ENCODE assay signal across 11 cellular contexts in the genomic region with DNA sequence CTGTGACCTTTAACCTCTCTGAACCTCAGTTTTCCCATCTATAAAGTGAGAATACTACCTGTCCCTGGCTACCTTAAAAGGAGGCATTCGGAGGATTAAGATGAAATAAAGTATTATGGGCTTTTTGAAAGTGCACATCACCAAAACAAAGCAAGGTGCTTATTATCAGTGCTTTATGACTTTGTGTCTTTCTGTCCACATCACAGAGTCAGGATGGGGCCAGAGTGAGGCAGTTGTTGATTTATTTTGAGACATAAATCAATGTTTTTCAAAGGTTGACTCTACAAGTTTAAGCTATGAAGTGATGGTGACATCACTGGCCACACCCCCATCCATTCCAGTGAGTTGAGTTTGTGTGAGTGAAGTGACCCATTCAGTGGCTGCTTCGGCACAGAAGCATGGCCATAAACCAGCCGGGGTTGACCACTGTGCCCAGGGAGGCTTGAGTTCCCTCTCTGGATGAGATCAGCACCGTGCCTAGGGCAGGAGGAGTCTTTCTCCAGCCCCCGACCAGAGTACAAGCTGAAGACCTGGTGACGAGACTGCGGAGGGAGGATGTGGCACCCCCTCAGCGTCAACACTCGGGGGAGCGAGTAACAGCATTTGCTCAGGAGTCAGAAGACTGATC.
DNase-seq lines count a peak whose midpoint lies in the region; ATAC-seq and TF ChIP-seq lines count a peak whose summit lies in the region.
"Had no signal": no experiment of that assay in that cellular context is flagged by ENCODE, and none has a peak within 500 bp of the region (broad histone marks: within the 10 kb centered on the region; RNA-seq: fewer than 3 reads in every experiment).

No MANE protein-coding gene starts in this region.

- DNase-seq in epithelial cell of proximal tubule (ENCODE audit: low read depth) (peak; percentile 96), mucosa of gallbladder (ENCODE audit: low spot score) (peak; percentile 67), uterus (peak; percentile 74 to 92), A673 (ENCODE audit: low spot score) (no peak)
- DNase-seq: activated CD4-positive, alpha-beta T cell treated with anti-CD3 and anti-CD28 coated beads, Interleukin-2, amount 50 U/mL, for 4 hours; amygdala; MM.1S; OCI-M1 had no signal

- H3K4me3 ChIP-seq in epithelial cell of proximal tubule (ENCODE audit: low read depth, low read length) (no peak overlapping the region), uterus (no peak overlapping the region), A673 (ENCODE audit: low read depth, low read length, poor library complexity, severe bottlenecking) (no peak overlapping the region)

- H3K27ac ChIP-seq in uterus = peak overlapping the region; percentile 89 to 92
- no peak overlapping the region for H3K27ac ChIP-seq in A673 (ENCODE audit: low read depth, low read length, poor library complexity, severe bottlenecking)

- H3K27me3 ChIP-seq in uterus (no peaks in the 10 kb centered on the region), A673 (replicated peaks; ENCODE audit: insufficient read depth, low read depth, low read length, poor library complexity) (no peaks in the 10 kb centered on the region)

- H3K36me3 ChIP-seq in uterus = no peaks in the 10 kb centered on the region
- no peaks in the 10 kb centered on the region for H3K36me3 ChIP-seq in A673 (ENCODE audit: insufficient read depth, low read length, poor library complexity, severe bottlenecking)

- intact Hi-C loops in uterus (cut with DNase I; ENCODE audit: low total_unique reads) = loop anchor here (5.0 kb wide), 1 partner anchor 90 kb away; a partner anchor contains a TSS
- intact Hi-C loops in A673 (cut with micrococcal nuclease; ENCODE audit: unreplicated experiment) = no loop called here

- ATAC-seq in HG03175 (IDR thresholded peaks at IDR 0.05; ENCODE audit: unreplicated experiment) = no peak
- ATAC-seq in GM18502 (IDR thresholded peaks at IDR 0.05; ENCODE audit: poor library complexity, unreplicated experiment) = no peak

- peak; percentile 27 to 46 for TF ChIP-seq POLR2A in uterus (IDR thresholded peaks at IDR 0.05)

- H3K4me1 ChIP-seq in uterus = peaks cover 14 to 26% of the 10 kb centered on the region in 2 donors
- H3K4me1 ChIP-seq in A673 (ENCODE audit: insufficient read depth, low read length, poor library complexity, severe bottlenecking) = peaks cover 23% of the 10 kb centered on the region

- CTCF ChIA-PET in A673 (lab: Charles Lee) = no interaction called here

- no peak for TF ChIP-seq CTCF in epithelial cell of proximal tubule (conservative IDR thresholded peaks at IDR 0.05; ENCODE audit: low read depth, low read length)
- no peak for TF ChIP-seq CTCF in uterus (IDR thresholded peaks at IDR 0.05)
- TF ChIP-seq CTCF in A673 (conservative IDR thresholded peaks at IDR 0.05; ENCODE audit: low read depth, low read length) = no peak

- no peaks in the 10 kb centered on the region for H3K9me3 ChIP-seq in uterus
- no peaks in the 10 kb centered on the region for H3K9me3 ChIP-seq in A673 (ENCODE audit: low read depth, low read length, poor library complexity, severe bottlenecking)

- POLR2A ChIA-PET in A673 (lab: Charles Lee; ENCODE audit: low non-redundant PET) = no interaction called here

- no TSS peak for BruUV-seq in A673 (replicated peaks; lab: Mats Ljungman, UMichigan)

TF ChIP-seq in PFSK-1, 5 proteins besides CTCF, POLR2A, EP300 and RAD21:
- TF ChIP-seq SIN3A (IDR thresholded peaks at IDR 0.05; ENCODE audit: borderline replicate concordance, insufficient read depth, low read length) (no peak), TAF1 (IDR thresholded peaks at IDR 0.05; ENCODE audit: borderline replicate concordance, insufficient read depth, low read length) (no peak), FOXP2 (optimal IDR thresholded peaks at IDR 0.05; ENCODE audit: borderline replicate concordance, extremely low read depth, extremely low read length, insufficient read depth) (peak; percentile 23), POLR2AphosphoS5 (IDR thresholded peaks at IDR 0.05; ENCODE audit: low read depth, low read length) (no peak)
- TF ChIP-seq, protein P1, sequence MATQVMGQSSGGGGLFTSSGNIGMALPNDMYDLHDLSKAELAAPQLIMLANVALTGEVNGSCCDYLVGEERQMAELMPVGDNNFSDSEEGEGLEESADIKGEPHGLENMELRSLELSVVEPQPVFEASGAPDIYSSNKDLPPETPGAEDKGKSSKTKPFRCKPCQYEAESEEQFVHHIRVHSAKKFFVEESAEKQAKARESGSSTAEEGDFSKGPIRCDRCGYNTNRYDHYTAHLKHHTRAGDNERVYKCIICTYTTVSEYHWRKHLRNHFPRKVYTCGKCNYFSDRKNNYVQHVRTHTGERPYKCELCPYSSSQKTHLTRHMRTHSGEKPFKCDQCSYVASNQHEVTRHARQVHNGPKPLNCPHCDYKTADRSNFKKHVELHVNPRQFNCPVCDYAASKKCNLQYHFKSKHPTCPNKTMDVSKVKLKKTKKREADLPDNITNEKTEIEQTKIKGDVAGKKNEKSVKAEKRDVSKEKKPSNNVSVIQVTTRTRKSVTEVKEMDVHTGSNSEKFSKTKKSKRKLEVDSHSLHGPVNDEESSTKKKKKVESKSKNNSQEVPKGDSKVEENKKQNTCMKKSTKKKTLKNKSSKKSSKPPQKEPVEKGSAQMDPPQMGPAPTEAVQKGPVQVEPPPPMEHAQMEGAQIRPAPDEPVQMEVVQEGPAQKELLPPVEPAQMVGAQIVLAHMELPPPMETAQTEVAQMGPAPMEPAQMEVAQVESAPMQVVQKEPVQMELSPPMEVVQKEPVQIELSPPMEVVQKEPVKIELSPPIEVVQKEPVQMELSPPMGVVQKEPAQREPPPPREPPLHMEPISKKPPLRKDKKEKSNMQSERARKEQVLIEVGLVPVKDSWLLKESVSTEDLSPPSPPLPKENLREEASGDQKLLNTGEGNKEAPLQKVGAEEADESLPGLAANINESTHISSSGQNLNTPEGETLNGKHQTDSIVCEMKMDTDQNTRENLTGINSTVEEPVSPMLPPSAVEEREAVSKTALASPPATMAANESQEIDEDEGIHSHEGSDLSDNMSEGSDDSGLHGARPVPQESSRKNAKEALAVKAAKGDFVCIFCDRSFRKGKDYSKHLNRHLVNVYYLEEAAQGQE (IDR thresholded peaks at IDR 0.05; ENCODE audit: insufficient read depth in 1 of 2, low read depth in 2 of 2, low read length in 2 of 2) = no peak
